8 cellular contexts compared by ENCODE assay signal in the genomic region with DNA sequence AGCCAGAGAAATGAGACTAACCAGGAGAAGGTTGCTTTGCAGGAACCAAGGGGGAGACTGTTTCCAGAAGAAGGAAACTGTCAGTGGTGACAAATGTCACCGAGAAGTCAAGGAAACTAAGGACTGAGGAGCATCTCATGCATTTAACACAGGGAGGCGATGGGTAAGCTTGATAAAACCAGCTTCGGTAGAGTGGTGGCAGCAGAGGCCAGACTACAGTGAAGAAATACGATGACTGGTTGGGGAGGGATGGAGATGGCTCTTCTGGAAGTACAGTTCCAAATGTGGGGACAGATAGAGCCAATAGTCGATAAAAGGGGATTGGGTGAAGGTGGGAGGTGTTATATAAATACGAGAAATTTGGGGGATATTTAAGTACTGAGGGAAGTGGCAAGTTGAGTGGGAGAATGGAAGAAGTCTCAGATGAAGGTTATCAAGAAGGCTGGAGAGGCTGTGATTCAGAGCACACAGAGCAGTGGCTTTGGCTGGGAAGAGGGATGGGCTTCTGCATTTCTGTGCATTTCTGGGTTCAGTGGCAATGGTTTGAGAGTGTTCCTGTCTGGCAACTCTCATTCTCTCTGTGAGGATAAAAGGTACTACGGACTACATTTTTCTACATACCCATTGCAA. TPM values are rescaled to one million over a fixed set of nuclear protein-coding genes. Genes with fewer than 3 reads are reported as not detected.
A peak's percentile ranks its signal among the peaks of the same experiment; 100 is the strongest.
DNase-seq lines count a peak whose midpoint lies in the region; ATAC-seq, FAIRE-seq and TF ChIP-seq lines count a peak whose summit lies in the region.

No MANE protein-coding gene starts in this region.

- no peak overlapping the region for H3K27ac Mint-ChIP-seq in neural progenitor cell

- no peak overlapping the region for H3K9ac ChIP-seq in neural progenitor cell

- H3K4me1 Mint-ChIP-seq in neural progenitor cell, result peaks cover 14% of the 10 kb centered on the region

- no peaks in the 10 kb centered on the region for H3F3A ChIP-seq in neural progenitor cell (ENCODE audit: low read depth)

- H3K4me1 ChIP-seq in esophagus squamous epithelium (no peaks in the 10 kb centered on the region), neural progenitor cell (peaks cover 13% of the 10 kb centered on the region)

- H3K36me3 Mint-ChIP-seq in neural progenitor cell, result no peaks in the 10 kb centered on the region

- H4K20me1 ChIP-seq in neural progenitor cell (ENCODE audit: low read depth), result no peaks in the 10 kb centered on the region

- H3K4me2 ChIP-seq in neural progenitor cell, result no peak overlapping the region

- intact Hi-C loops in esophagus squamous epithelium (cut with DNase I), result loop anchor here (10.0 kb wide), 1 partner anchor 133 kb away; a partner anchor contains a TSS

- 25 to 31% methylated on average over 7 of the region's 7 CpGs for WGBS in esophagus squamous epithelium, 2 donors

- DNase-seq in D721Med (ENCODE audit: insufficient read length, low spot score), result no peak
- DNase-seq in Kasumi-1 (lab: John Stamatoyannopoulos, UW), result peak; percentile 51 to 55
- peak in 3 of 5 donors; percentile 5 to 60 (median 15) for DNase-seq in T-helper 1 cell
- DNase-seq in esophagus squamous epithelium (lab: John Stamatoyannopoulos, UW), result no peak
- peak; percentile 61 for DNase-seq in neural progenitor cell (ENCODE audit: low spot score)

- TF ChIP-seq CTCF in D721Med (IDR thresholded peaks at IDR 0.05; ENCODE audit: insufficient read depth, missing control alignments), result peak; percentile 66
- TF ChIP-seq CTCF in esophagus squamous epithelium (IDR thresholded peaks at IDR 0.05), result peak in 5 of 6 experiments; percentile 35 to 61 (median 49)
- peak; percentile 58 for TF ChIP-seq CTCF in neural progenitor cell (IDR thresholded peaks at IDR 0.05)

- TF ChIP-seq POLR2A in esophagus squamous epithelium (IDR thresholded peaks at IDR 0.05), result no peak

- no peaks in the 10 kb centered on the region for H3K79me2 ChIP-seq in neural progenitor cell (ENCODE audit: low read depth)

- H3K4me3 Mint-ChIP-seq in neural progenitor cell, result no peak overlapping the region

- H3K27me3 ChIP-seq in esophagus squamous epithelium (peaks cover 0 to 5% (median 0%) of the 10 kb centered on the region in 4 donors), neural progenitor cell (no peaks in the 10 kb centered on the region)

- H2AFZ ChIP-seq in neural progenitor cell (replicated peaks), result no peak overlapping the region

- H3K36me3 ChIP-seq in esophagus squamous epithelium (no peaks in the 10 kb centered on the region), neural progenitor cell (no peaks in the 10 kb centered on the region)

- no peak for FAIRE-seq in D721Med (lab: Jason Lieb, UNC)

- H3K27ac ChIP-seq in esophagus squamous epithelium, result no peak overlapping the region
- H3K27ac ChIP-seq in neural progenitor cell, result no peak overlapping the region

- H3K9me3 Mint-ChIP-seq in neural progenitor cell, result no peaks in the 10 kb centered on the region

- H3K9me3 ChIP-seq in esophagus squamous epithelium (no peaks in the 10 kb centered on the region), neural progenitor cell (ENCODE audit: low read depth) (no peaks in the 10 kb centered on the region)

- peak; percentile 75 for ATAC-seq in GM18907 (IDR thresholded peaks at IDR 0.05; ENCODE audit: unreplicated experiment)
- ATAC-seq in HG03457 (IDR thresholded peaks at IDR 0.05; ENCODE audit: unreplicated experiment), result no peak
- no peak for ATAC-seq in HG03025 (IDR thresholded peaks at IDR 0.05; ENCODE audit: low FRiP score, unreplicated experiment)

- H3K4me3 ChIP-seq in esophagus squamous epithelium, result no peak overlapping the region
- no peak overlapping the region for H3K4me3 ChIP-seq in neural progenitor cell

- no peaks in the 10 kb centered on the region for H3K27me3 Mint-ChIP-seq in neural progenitor cell (ENCODE audit: insufficient read depth, low read depth)

RNA-seq across cellular contexts. Expression of a gene that starts 29.2 kb away (rescaled TPM):
- total RNA-seq in esophagus squamous epithelium, result 10 to 100 TPM; 43.6 to 75.8 (median 56.8) TPM
- total RNA-seq in neural progenitor cell (ENCODE audit: low replicate concordance), result 43.3 and 80.7 TPM in 2 replicates

Comparison
In these comparisons a context has a peak if more than half of its experiments do, and no peak if none do; other contexts are left out.
1. DNase-seq: peak in Kasumi-1 (2 of 2), T-helper 1 cell (3 of 5) and neural progenitor cell (single experiment); none in D721Med (single experiment) and esophagus squamous epithelium (single experiment).
2. Peak in every context shown above with its lines, with median percentiles within 50 percentile points of each other: CTCF ChIP-seq.